17 cellular contexts compared by ENCODE assay signal in the genomic region with DNA sequence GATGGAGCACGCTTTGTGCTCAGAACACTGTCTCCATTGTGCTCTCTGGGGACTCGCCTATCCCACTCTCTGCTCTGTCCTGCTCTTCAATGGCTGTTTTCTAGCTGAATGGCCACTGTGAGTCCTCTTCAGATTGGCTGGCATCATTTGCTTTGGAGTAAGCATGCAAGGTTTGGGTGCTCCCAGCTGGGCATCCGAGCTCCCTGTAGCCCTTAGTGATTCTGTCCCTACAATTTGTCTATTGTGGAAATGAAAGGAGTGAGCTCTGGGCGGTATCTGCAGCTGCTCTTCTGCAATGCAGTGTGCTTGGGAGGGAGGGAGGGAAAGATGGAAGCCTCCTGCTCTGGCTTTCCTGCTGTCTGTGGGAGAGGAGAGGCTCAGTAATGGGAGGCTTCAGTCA.
"Had no signal": no experiment of that assay in that cellular context is flagged by ENCODE, and none has a peak within 500 bp of the region (broad histone marks: within the 10 kb centered on the region; RNA-seq: fewer than 3 reads in every experiment).

No MANE protein-coding gene starts in this region.

- ATAC-seq: activated CD8-positive, alpha-beta T cell treated with anti-CD3 and anti-CD28 coated beads, Interleukin-2, amount 10 ng/mL, durations not matched to agents 7 days and 5 days; activated naive CD4-positive, alpha-beta T cell treated with anti-CD3 and anti-CD28 coated beads, Interleukin-2, amount 50 U/mL, for 72 hours; activated T-cell treated with anti-CD3 and anti-CD28 coated beads, Interleukin-2, amount 50 U/mL, for 72 hours; gastrocnemius medialis; left lung; naive thymus-derived CD8-positive, alpha-beta T cell; psoas muscle; sciatic nerve; stimulated activated naive CD8-positive, alpha-beta T cell treated with anti-CD3 and anti-CD28 coated beads, Interleukin-15, amount 100 ng/mL, for 72 hours; WTC11 had no signal

- DNase-seq: activated CD4-positive, alpha-beta T cell treated with anti-CD3 and anti-CD28 coated beads for 48 hours; activated CD8-positive, alpha-beta memory T cell treated with anti-CD3 and anti-CD28 coated beads, Interleukin-2, amount 50 U/mL, for 48 hours; activated CD8-positive, alpha-beta T cell treated with anti-CD3 and anti-CD28 coated beads, Interleukin-2, amount 10 ng/mL, durations not matched to agents 7 days and 5 days; activated gamma-delta T cell; activated T-cell treated with anti-CD3 and anti-CD28 coated beads, Interleukin-2, amount 50 U/mL, for 72 hours; brain microvascular endothelial cell; gastrocnemius medialis; left lung; mammary epithelial cell; naive thymus-derived CD8-positive, alpha-beta T cell; psoas muscle; stimulated activated naive CD8-positive, alpha-beta T cell treated with anti-CD3 and anti-CD28 coated beads, Interleukin-15, amount 100 ng/mL, for 72 hours; SW 1271 had no signal

- H3K27ac ChIP-seq: brain microvascular endothelial cell, epithelial cell of prostate, gastrocnemius medialis, left lung, psoas muscle had no signal
